Comparison of ENCODE assay signal across 8 cellular contexts in the genomic region with DNA sequence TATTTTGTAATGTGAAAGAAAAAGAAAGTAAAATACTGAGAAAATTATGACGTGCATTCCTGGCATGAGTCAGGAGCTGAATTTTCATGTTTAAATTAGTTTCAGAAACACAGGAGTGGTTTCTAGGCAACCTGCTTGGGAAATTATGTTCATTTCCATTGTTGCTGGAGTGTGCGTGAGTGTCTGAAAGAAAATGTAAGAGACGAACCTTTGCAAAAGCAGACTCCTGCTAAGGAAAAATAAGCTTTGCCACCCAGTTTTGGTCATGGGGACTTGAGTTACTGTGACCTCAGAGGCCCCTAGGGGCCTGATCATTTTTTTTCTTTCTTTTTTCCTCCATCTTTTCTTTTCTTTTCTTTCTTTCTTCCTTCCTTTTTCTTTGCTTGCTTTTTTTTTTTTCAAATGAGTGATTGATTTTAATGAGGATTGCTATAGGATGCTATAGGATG. TPM values are rescaled to one million over a fixed set of nuclear protein-coding genes. Genes with fewer than 3 reads are reported as not detected.
A peak's percentile ranks its signal among the peaks of the same experiment; 100 is the strongest.
DNase-seq lines count a peak whose midpoint lies in the region; TF ChIP-seq lines count a peak whose summit lies in the region.

No MANE protein-coding gene starts in this region.

- H4K8ac ChIP-seq in H9 (replicated peaks; ENCODE audit: insufficient read length, low read depth, low read length): no peak overlapping the region

- H3K79me2 ChIP-seq in H9 (ENCODE audit: insufficient read depth, low read length): no peaks in the 10 kb centered on the region

- no peaks in the 10 kb centered on the region for H3K23me2 ChIP-seq in H9 (ENCODE audit: insufficient read length, low read depth, low read length, poor library complexity, severe bottlenecking)

- no peak overlapping the region for H2BK120ac ChIP-seq in H9 (ENCODE audit: low read depth, low read length, poor library complexity, severe bottlenecking)

- no peak overlapping the region; a peak in 1 of 5 replicates for H3K4me3 Mint-ChIP-seq in H9
- H3K4me3 Mint-ChIP-seq in T-helper 2 cell treated with Interferon-gamma antibody and Interleukin-4, amounts not matched to agents 5 μg/mL and 100 μg/mL, for 36 hours: peak overlapping the region; percentile 85

- H3K14ac ChIP-seq in H9 (ENCODE audit: insufficient read depth, low read length): no peak overlapping the region

- H3K4ac ChIP-seq in H9 (ENCODE audit: low read depth, low read length): no peak overlapping the region

- peak overlapping the region in 1 of 3 experiments; percentile 37; a peak in 3 of 7 replicates for H3K27ac Mint-ChIP-seq in H9
- H3K27ac Mint-ChIP-seq in T-helper 2 cell treated with Interferon-gamma antibody and Interleukin-4, amounts not matched to agents 5 μg/mL and 100 μg/mL, for 36 hours: peak overlapping the region; percentile 95

- H2AK5ac ChIP-seq in H9 (ENCODE audit: insufficient read length, low read length): no peak overlapping the region

- H3K9me3 ChIP-seq in BLaER1 treated with 17β-estradiol and CSF1 and Interleukin-3, amounts not matched to agents 10 nM and 100 nM (replicated peaks in 1 of 11): no peaks in the 10 kb centered on the region
- no peaks in the 10 kb centered on the region for H3K9me3 ChIP-seq in H9 (ENCODE audit: control insufficient read depth, low read depth, low read length)
- no peaks in the 10 kb centered on the region for H3K9me3 ChIP-seq in esophagus muscularis mucosa

- H2BK12ac ChIP-seq in H9 (ENCODE audit: insufficient read length, low read depth, low read length): no peak overlapping the region

- peak overlapping the region; percentile 61 to 81 (median 74); a peak in 21 of 22 replicates for H3K9ac ChIP-seq in BLaER1 treated with 17β-estradiol and CSF1 and Interleukin-3, amounts not matched to agents 10 nM and 100 nM
- no peak overlapping the region for H3K9ac ChIP-seq in H9 (ENCODE audit: extremely low read depth, insufficient read length, low read length)

- intact Hi-C loops in esophagus muscularis mucosa (cut with DNase I): loop anchor here (5.0 kb wide), 1 partner anchor 259 kb away; a partner anchor contains a TSS

- H3K18ac ChIP-seq in H9 (ENCODE audit: insufficient read length, low read depth, low read length): no peak overlapping the region

- H3K9me3 Mint-ChIP-seq in H9: no peaks in the 10 kb centered on the region; a peak in 1 of 5 replicates
- H3K9me3 Mint-ChIP-seq in T-helper 2 cell treated with Interferon-gamma antibody and Interleukin-4, amounts not matched to agents 5 μg/mL and 100 μg/mL, for 36 hours: no peaks in the 10 kb centered on the region

- no peaks in the 10 kb centered on the region for H3K36me3 ChIP-seq in BLaER1 treated with 17β-estradiol and CSF1 and Interleukin-3, amounts not matched to agents 10 nM and 100 nM
- H3K36me3 ChIP-seq in esophagus muscularis mucosa: no peaks in the 10 kb centered on the region
- no peaks in the 10 kb centered on the region for H3K36me3 ChIP-seq in H7 (replicated peaks; ENCODE audit: control insufficient read depth, insufficient read depth, low read length)

- TF ChIP-seq CTCF in H9 (conservative IDR thresholded peaks at IDR 0.05) (no peak), esophagus muscularis mucosa (IDR thresholded peaks at IDR 0.05) (no peak), retinal pigment epithelial cell (conservative IDR thresholded peaks at IDR 0.05; ENCODE audit: low read depth, low read length) (no peak)

- no peaks in the 10 kb centered on the region for H3K36me3 Mint-ChIP-seq in H9 (ENCODE audit: insufficient read depth in 1 of 3, low read depth in 3 of 3)
- H3K36me3 Mint-ChIP-seq in T-helper 2 cell treated with Interferon-gamma antibody and Interleukin-4, amounts not matched to agents 5 μg/mL and 100 μg/mL, for 36 hours (ENCODE audit: low read depth): no peaks in the 10 kb centered on the region

- H3K56ac ChIP-seq in H9 (ENCODE audit: insufficient read length, low read depth, low read length): no peak overlapping the region

- no peak for DNase-seq in H9
- DNase-seq in T-helper 2 cell treated with Interferon-gamma antibody and Interleukin-4, amounts not matched to agents 5 μg/mL and 100 μg/mL, for 36 hours (ENCODE audit: low spot score): peak; percentile 66
- no peak for DNase-seq in esophagus muscularis mucosa (ENCODE audit: extremely low spot score)
- peak; percentile 82 for DNase-seq in retinal pigment epithelial cell (ENCODE audit: low read depth)
- no peak for DNase-seq in NCI-H187 treated with DMSO at 0.1 percent for 48 hours (lab: John Stamatoyannopoulos, UW)
- no peak for DNase-seq in NCI-H2081 (lab: John Stamatoyannopoulos, UW)
- DNase-seq in H7: no peak

- peak overlapping the region; percentile 60 to 92 (median 81) for H3K27ac ChIP-seq in BLaER1 treated with 17β-estradiol and CSF1 and Interleukin-3, amounts not matched to agents 10 nM and 100 nM
- no peak overlapping the region for H3K27ac ChIP-seq in H9 (ENCODE audit: insufficient read length, low read depth, low read length)
- H3K27ac ChIP-seq in esophagus muscularis mucosa (replicated peaks in 1 of 4): peak overlapping the region; percentile 79 to 80 (median 80)

- H3K23ac ChIP-seq in H9 (ENCODE audit: insufficient read length, low read depth, low read length): no peak overlapping the region

- H4K91ac ChIP-seq in H9 (ENCODE audit: insufficient read length, low read depth, low read length): no peak overlapping the region

- no peak overlapping the region for H4K5ac ChIP-seq in H9 (ENCODE audit: insufficient read length, low read depth, low read length)

- H3K79me1 ChIP-seq in H9 (ENCODE audit: insufficient read depth, low read depth, low read length, poor library complexity, severe bottlenecking): no peaks in the 10 kb centered on the region

- TF ChIP-seq POLR2A in esophagus muscularis mucosa (IDR thresholded peaks at IDR 0.05; ENCODE audit: low read depth): no peak

- no peak overlapping the region for H2BK15ac ChIP-seq in H9 (ENCODE audit: low read depth, low read length)

- H3K4me1 ChIP-seq in BLaER1 treated with 17β-estradiol and CSF1 and Interleukin-3, amounts not matched to agents 10 nM and 100 nM: peaks cover 33 to 75% (median 46%) of the 10 kb centered on the region in 10 experiments
- peaks cover 2% of the 10 kb centered on the region; the same call in 1 of the 2 replicates for H3K4me1 ChIP-seq in H9 (ENCODE audit: insufficient read depth, low read length)
- peaks cover 9 to 23% (median 14%) of the 10 kb centered on the region in 4 donors for H3K4me1 ChIP-seq in esophagus muscularis mucosa

- peak overlapping the region; percentile 77 for H2AFZ ChIP-seq in H9 (ENCODE audit: low read length)

- WGBS in H9 (ENCODE audit: extremely low coverage, insufficient read length, low lambda C conversion rate): no CpG with 5 or more reads among the region's 3 CpGs
- 2% methylated on average over 3 of the region's 3 CpGs for WGBS in esophagus muscularis mucosa

- H3K4me2 ChIP-seq in BLaER1 treated with 17β-estradiol and CSF1 and Interleukin-3, amounts not matched to agents 10 nM and 100 nM: peak overlapping the region; percentile 66 to 93 (median 79)
- H3K4me2 ChIP-seq in H9 (ENCODE audit: insufficient read depth, insufficient read length, low read length): no peak overlapping the region

- no peak overlapping the region for H3T11ph ChIP-seq in H9 (ENCODE audit: low read length)

- H3K4me1 Mint-ChIP-seq in H9: peaks cover 29 to 31% of the 10 kb centered on the region in 2 experiments
- H3K4me1 Mint-ChIP-seq in T-helper 2 cell treated with Interferon-gamma antibody and Interleukin-4, amounts not matched to agents 5 μg/mL and 100 μg/mL, for 36 hours (ENCODE audit: low read depth): peaks cover 42% of the 10 kb centered on the region

- no peak overlapping the region for H2BK5ac ChIP-seq in H9 (ENCODE audit: insufficient read length, low read length)

- H2BK20ac ChIP-seq in H9 (ENCODE audit: low read depth, low read length, poor library complexity, severe bottlenecking): no peak overlapping the region

- peak overlapping the region in 8 of 10 experiments; percentile 30 to 55 (median 48); a peak in 15 of 20 replicates for H3K4me3 ChIP-seq in BLaER1 treated with 17β-estradiol and CSF1 and Interleukin-3, amounts not matched to agents 10 nM and 100 nM
- H3K4me3 ChIP-seq in esophagus muscularis mucosa (peak overlapping the region in 3 of 4 donors; percentile 47 to 52 (median 51)), retinal pigment epithelial cell (ENCODE audit: low read length) (peak overlapping the region; percentile 49), H7 (ENCODE audit: insufficient read depth, low read depth, low read length) (no peak overlapping the region)

- peaks cover 3% of the 10 kb centered on the region; the same call in 1 of the 2 replicates for H3K27me3 Mint-ChIP-seq in H9 (ENCODE audit: low read depth)
- H3K27me3 Mint-ChIP-seq in T-helper 2 cell treated with Interferon-gamma antibody and Interleukin-4, amounts not matched to agents 5 μg/mL and 100 μg/mL, for 36 hours (ENCODE audit: low read depth): no peaks in the 10 kb centered on the region

- TF ChIP-seq EP300 in esophagus muscularis mucosa (IDR thresholded peaks at IDR 0.05): no peak

- H3K27me3 ChIP-seq in BLaER1 treated with 17β-estradiol and CSF1 and Interleukin-3, amounts not matched to agents 10 nM and 100 nM: no peaks in the 10 kb centered on the region
- H3K27me3 ChIP-seq in H9 (ENCODE audit: insufficient read depth, low read length): no peaks in the 10 kb centered on the region
- H3K27me3 ChIP-seq in esophagus muscularis mucosa: no peaks in the 10 kb centered on the region
- no peaks in the 10 kb centered on the region for H3K27me3 ChIP-seq in H7 (ENCODE audit: control insufficient read depth, insufficient read depth, low read length)

- H4K20me1 ChIP-seq in BLaER1 treated with 17β-estradiol and CSF1 and Interleukin-3, amounts not matched to agents 10 nM and 100 nM: no peaks in the 10 kb centered on the region
- no peaks in the 10 kb centered on the region for H4K20me1 ChIP-seq in H9 (ENCODE audit: control insufficient read depth, insufficient read depth, insufficient read length)

RNA-seq across cellular contexts. Expression of a gene that starts 18.8 kb away (rescaled TPM):
- 1.2 and 1.3 TPM in 2 replicates for total RNA-seq in H9 (2021)
- total RNA-seq in esophagus muscularis mucosa: under 1 TPM in 1 of 4 donors, not detected in 3; 0.11 TPM
- total RNA-seq in H7 (2014; rRNA removed; shearing (Covaris generic)): 1.6 and 2.8 TPM in 2 replicates

Comparison
In these comparisons a context has a peak if more than half of its experiments do, and no peak if none do; other contexts are left out.
1. DNase-seq: peak in T-helper 2 cell treated with Interferon-gamma antibody and Interleukin-4, amounts not matched to agents 5 μg/mL and 100 μg/mL, for 36 hours (single experiment) and retinal pigment epithelial cell (single experiment); none in H9 (single experiment), esophagus muscularis mucosa (single experiment), NCI-H187 treated with DMSO at 0.1 percent for 48 hours (single experiment), NCI-H2081 (0 of 2) and H7 (single experiment).